Comparison of ENCODE assay signal across 1 cellular context in the genomic region with DNA sequence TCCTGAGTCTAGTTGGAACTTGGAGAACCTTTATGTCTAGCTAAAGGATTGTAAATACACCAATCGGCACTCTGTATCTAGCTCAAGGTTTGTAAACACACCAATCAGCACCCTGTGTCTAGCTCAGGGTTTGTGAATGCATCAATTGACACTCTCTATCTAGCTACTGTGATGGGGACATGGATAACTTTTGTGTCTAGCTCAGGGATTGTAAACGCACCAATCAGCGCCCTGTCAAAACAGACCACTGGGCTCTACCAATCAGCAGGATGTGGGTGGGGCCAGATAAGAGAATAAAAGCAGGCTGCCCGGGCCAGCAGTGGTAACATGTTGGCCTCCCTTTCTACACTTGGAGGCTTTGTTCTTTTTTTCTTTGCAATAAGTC. TPM values are rescaled to one million over a fixed set of nuclear protein-coding genes. Genes with fewer than 3 reads are reported as not detected.
"Had no signal": no experiment of that assay in that cellular context is flagged by ENCODE, and none has a peak within 500 bp of the region (broad histone marks: within the 10 kb centered on the region; RNA-seq: fewer than 3 reads in every experiment).

No MANE protein-coding gene starts in this region.

RNA-seq across cellular contexts. Expression of gene SLC2A14, which starts 9.0 kb away (rescaled TPM):
- total RNA-seq: ascending aorta had no signal
